In genomic region chr16:26189496-26190005, GRCh38 we compare ENCODE assay signal across 27 cellular contexts.
"Had no signal": no experiment of that assay in that cellular context is flagged by ENCODE, and none has a peak within 500 bp of the region (broad histone marks: within the 10 kb centered on the region; RNA-seq: fewer than 3 reads in every experiment).

No MANE protein-coding gene starts in this region.

- H3K27me3 ChIP-seq: breast epithelium, SJSA1 had no signal

- H3K36me3 ChIP-seq: breast epithelium, SJSA1 had no signal

- DNase-seq: activated CD4-positive, alpha-beta T cell treated with anti-CD3 and anti-CD28 coated beads for 48 hours; activated CD4-positive, alpha-beta T cell treated with anti-CD3 and anti-CD28 coated beads, Interleukin-2, amount 50 U/mL, for 4 hours; activated CD4-positive, CD25-positive, alpha-beta regulatory T cell treated with anti-CD3 and anti-CD28 coated beads, Interleukin-2, amount 50 U/mL, for 72 hours; activated CD8-positive, alpha-beta memory T cell treated with anti-CD3 and anti-CD28 coated beads, Interleukin-2, amount 50 U/mL, for 48 hours; activated CD8-positive, alpha-beta T cell treated with anti-CD3 and anti-CD28 coated beads, Interleukin-2, amount 10 ng/mL, durations not matched to agents 7 days and 5 days; activated naive CD4-positive, alpha-beta T cell treated with anti-CD3 and anti-CD28 coated beads, Interleukin-2, amount 50 U/mL, for 16 hours; activated naive CD8-positive, alpha-beta T cell treated with anti-CD3 and anti-CD28 coated beads, Interleukin-2, amount 10 ng/mL, durations not matched to agents 7 days and 5 days; activated T-cell treated with anti-CD3 and anti-CD28 coated beads, Interleukin-2, amount 50 U/mL, for 1 hour; aorta; central memory CD4-positive, alpha-beta T cell; Karpas-422; MM.1S; NCI-H1105 treated with DMSO at 0.1 percent for 48 hours; NCI-H1930; NCI-H510A treated with DMSO at 0.1 percent for 48 hours; NCI-H69; NK-92 treated with Interleukin-12 subunit alpha and Interleukin-12 subunit beta, amount 100 ng/mL, for 24 hours; OCI-M1; SHP77; T-helper 17 cell; T-helper 9 cell had no signal

- H3K4me3 ChIP-seq: breast epithelium, K562, SJSA1 had no signal

- H3K9me3 ChIP-seq: breast epithelium, SJSA1 had no signal

- H3K27ac ChIP-seq: breast epithelium, RWPE1, SJSA1 had no signal

- H3K4me1 ChIP-seq: breast epithelium, SJSA1 had no signal

- ATAC-seq: activated CD8-positive, alpha-beta T cell treated with anti-CD3 and anti-CD28 coated beads, Interleukin-2, amount 10 ng/mL, durations not matched to agents 7 days and 5 days; K562; Panc1; T-helper 17 cell; WTC11 had no signal
